ENCODE assay signal across 13 cellular contexts in genomic region chr17:6495450-6496115, GRCh38. TPM values are rescaled to one million over a fixed set of nuclear protein-coding genes. Genes with fewer than 3 reads are reported as not detected.
DNase-seq lines count a peak whose midpoint lies in the region; ATAC-seq and TF ChIP-seq lines count a peak whose summit lies in the region.
"Had no signal": no experiment of that assay in that cellular context is flagged by ENCODE, and none has a peak within 500 bp of the region (broad histone marks: within the 10 kb centered on the region; RNA-seq: fewer than 3 reads in every experiment).

No MANE protein-coding gene starts in this region.

- H3K36me3 Mint-ChIP-seq in activated naive CD4-positive, alpha-beta T cell treated with anti-CD3 and anti-CD28 coated beads, Interleukin-2, amount 50 U/mL, for 24 hours = no peaks in the 10 kb centered on the region
- no peaks in the 10 kb centered on the region for H3K36me3 Mint-ChIP-seq in activated naive CD4-positive, alpha-beta T cell treated with anti-CD3 and anti-CD28 coated beads, Interleukin-2, amount 10 ng/mL, durations not matched to agents 7 days and 5 days
- no peaks in the 10 kb centered on the region for H3K36me3 Mint-ChIP-seq in type B pancreatic cell

- peaks cover 16% of the 10 kb centered on the region for H3K4me1 Mint-ChIP-seq in activated naive CD4-positive, alpha-beta T cell treated with anti-CD3 and anti-CD28 coated beads, Interleukin-2, amount 50 U/mL, for 24 hours
- H3K4me1 Mint-ChIP-seq in activated naive CD4-positive, alpha-beta T cell treated with anti-CD3 and anti-CD28 coated beads, Interleukin-2, amount 10 ng/mL, durations not matched to agents 7 days and 5 days = peaks cover 16% of the 10 kb centered on the region
- peaks cover 13% of the 10 kb centered on the region for H3K4me1 Mint-ChIP-seq in type B pancreatic cell (ENCODE audit: unreplicated experiment)

- H3K27ac ChIP-seq in angular gyrus (ENCODE audit: low read depth, low read length) = peak overlapping the region; percentile 0
- H3K27ac ChIP-seq: left lung, prostate gland, thoracic aorta had no signal

- TF ChIP-seq CTCF in kidney epithelial cell (IDR thresholded peaks at IDR 0.05; ENCODE audit: insufficient read depth, low read length, poor library complexity, severe bottlenecking) (peak; percentile 31), type B pancreatic cell (conservative IDR thresholded peaks at IDR 0.05) (peak; percentile 35)

- H3K9me3 Mint-ChIP-seq in activated naive CD4-positive, alpha-beta T cell treated with anti-CD3 and anti-CD28 coated beads, Interleukin-2, amount 50 U/mL, for 24 hours = no peaks in the 10 kb centered on the region
- no peaks in the 10 kb centered on the region for H3K9me3 Mint-ChIP-seq in activated naive CD4-positive, alpha-beta T cell treated with anti-CD3 and anti-CD28 coated beads, Interleukin-2, amount 10 ng/mL, durations not matched to agents 7 days and 5 days
- no peaks in the 10 kb centered on the region for H3K9me3 Mint-ChIP-seq in type B pancreatic cell

- CTCF ChIA-PET in activated naive CD4-positive, alpha-beta T cell treated with anti-CD3 and anti-CD28 coated beads, Interleukin-2, amount 10 ng/mL, durations not matched to agents 7 days and 5 days (lab: Charles Lee) = interaction anchor here (0.6 to 0.8 kb wide), 2 partner anchors 22 to 1012 kb away, joined by 3 read pairs; no protein-coding TSS in a partner anchor

- H3K36me3 ChIP-seq in kidney epithelial cell (ENCODE audit: control insufficient read depth, insufficient read depth, low read length) = no peaks in the 10 kb centered on the region
- H3K36me3 ChIP-seq: left lung, prostate gland, thoracic aorta had no signal

- DNase-seq in activated naive CD4-positive, alpha-beta T cell treated with anti-CD3 and anti-CD28 coated beads, Interleukin-2, amount 10 ng/mL, durations not matched to agents 7 days and 5 days = no peak
- no peak for DNase-seq in kidney epithelial cell (ENCODE audit: low read depth)
- peak; percentile 54 for DNase-seq in type B pancreatic cell (ENCODE audit: extremely low spot score, unreplicated experiment)
- DNase-seq in occipital lobe (lab: John Stamatoyannopoulos, UW) = no peak
- no peak for DNase-seq in NCI-H748 (lab: John Stamatoyannopoulos, UW; ENCODE audit: unreplicated experiment)
- DNase-seq: ACHN; activated CD4-positive, alpha-beta T cell treated with anti-CD3 and anti-CD28 coated beads for 1 hour; left lung had no signal

- H3K27me3 Mint-ChIP-seq in activated naive CD4-positive, alpha-beta T cell treated with anti-CD3 and anti-CD28 coated beads, Interleukin-2, amount 50 U/mL, for 24 hours = no peaks in the 10 kb centered on the region
- H3K27me3 Mint-ChIP-seq in activated naive CD4-positive, alpha-beta T cell treated with anti-CD3 and anti-CD28 coated beads, Interleukin-2, amount 10 ng/mL, durations not matched to agents 7 days and 5 days = peaks cover 36% of the 10 kb centered on the region
- H3K27me3 Mint-ChIP-seq in type B pancreatic cell = peaks cover 31% of the 10 kb centered on the region

- no peak overlapping the region for H3K4me3 ChIP-seq in kidney epithelial cell (ENCODE audit: low read depth, low read length)
- H3K4me3 ChIP-seq: left lung, prostate gland, thoracic aorta had no signal

- no peak overlapping the region for H3K27ac Mint-ChIP-seq in activated naive CD4-positive, alpha-beta T cell treated with anti-CD3 and anti-CD28 coated beads, Interleukin-2, amount 50 U/mL, for 24 hours
- H3K27ac Mint-ChIP-seq in activated naive CD4-positive, alpha-beta T cell treated with anti-CD3 and anti-CD28 coated beads, Interleukin-2, amount 10 ng/mL, durations not matched to agents 7 days and 5 days = no peak overlapping the region
- no peak overlapping the region for H3K27ac Mint-ChIP-seq in type B pancreatic cell

- peak overlapping the region; percentile 47 for H3K4me3 Mint-ChIP-seq in activated naive CD4-positive, alpha-beta T cell treated with anti-CD3 and anti-CD28 coated beads, Interleukin-2, amount 50 U/mL, for 24 hours
- no peak overlapping the region for H3K4me3 Mint-ChIP-seq in activated naive CD4-positive, alpha-beta T cell treated with anti-CD3 and anti-CD28 coated beads, Interleukin-2, amount 10 ng/mL, durations not matched to agents 7 days and 5 days
- no peak overlapping the region for H3K4me3 Mint-ChIP-seq in type B pancreatic cell

- ATAC-seq in HG03432 (IDR thresholded peaks at IDR 0.05; ENCODE audit: unreplicated experiment) = no peak
- ATAC-seq: left lung had no signal

- peaks cover 13% of the 10 kb centered on the region for H3K27me3 ChIP-seq in kidney epithelial cell (ENCODE audit: control insufficient read depth, insufficient read depth, low read length)

RNA-seq across cellular contexts. Expression of gene PIMREG, which starts 51.3 kb away (rescaled TPM):
- total RNA-seq in kidney epithelial cell (6.8 and 10.4 TPM in 2 replicates), type B pancreatic cell (ENCODE audit: low replicate concordance) (7.6 and 45.1 TPM in 2 replicates), occipital lobe (5.9 TPM)
- total RNA-seq: thoracic aorta had no signal
